ENCODE assay signal across 24 cellular contexts in genomic region chr19:1481224-1481892, GRCh38. TPM values are rescaled to one million over a fixed set of nuclear protein-coding genes. Genes with fewer than 3 reads are reported as not detected.
DNase-seq lines count a peak whose midpoint lies in the region; ATAC-seq, FAIRE-seq and TF ChIP-seq lines count a peak whose summit lies in the region.
"Had no signal": no experiment of that assay in that cellular context is flagged by ENCODE, and none has a peak within 500 bp of the region (broad histone marks: within the 10 kb centered on the region; RNA-seq: fewer than 3 reads in every experiment).

No MANE protein-coding gene starts in this region.

- no peaks in the 10 kb centered on the region for H3K4me1 ChIP-seq in H9 (ENCODE audit: insufficient read depth, low read length)
- peaks cover 48% of the 10 kb centered on the region for H3K4me1 ChIP-seq in HepG2 (ENCODE audit: insufficient read depth, low read length)
- H3K4me1 ChIP-seq in psoas muscle: peaks cover 9% of the 10 kb centered on the region
- H3K4me1 ChIP-seq in smooth muscle cell (ENCODE audit: low read depth): no peaks in the 10 kb centered on the region
- H3K4me1 ChIP-seq: HAP-1 had no signal

- H4K20me1 ChIP-seq in H9 (ENCODE audit: control insufficient read depth, insufficient read depth, insufficient read length) (no peaks in the 10 kb centered on the region), HepG2 (ENCODE audit: insufficient read depth, low read length) (0 out of 2 replicates have a peak, but pooled peaks cover 3% of the 10 kb centered on the region), smooth muscle cell (ENCODE audit: low read depth) (peaks cover 23% of the 10 kb centered on the region)

- no peak overlapping the region for H2AK5ac ChIP-seq in H9 (ENCODE audit: insufficient read length, low read length)

- CTCF ChIA-PET in HepG2 (lab: Yijun Ruan, JAX; ENCODE audit: low intra/inter-chr PET ratio, low total read pairs): no interaction called here

- H3K23me2 ChIP-seq in H9 (ENCODE audit: insufficient read length, low read depth, low read length, poor library complexity, severe bottlenecking): peaks cover 3% of the 10 kb centered on the region

- H2AFZ ChIP-seq in H9 (ENCODE audit: low read length) (no peak overlapping the region), HepG2 (ENCODE audit: low read length) (no peak overlapping the region), smooth muscle cell (ENCODE audit: low read depth) (no peak overlapping the region)
- H2AFZ ChIP-seq: GM23338 had no signal

- no peaks in the 10 kb centered on the region for H3K79me1 ChIP-seq in H9 (ENCODE audit: insufficient read depth, low read depth, low read length, poor library complexity, severe bottlenecking)

- no peak for TF ChIP-seq EP300 in HepG2 (IDR thresholded peaks at IDR 0.05; ENCODE audit: low read depth in 2 of 2, low read length in 2 of 2)
- no peak for TF ChIP-seq EP300 in HepG2 (CRISPR knock-in tag; IDR thresholded peaks at IDR 0.05; ENCODE audit: borderline replicate concordance)

- H3K4ac ChIP-seq in H9 (ENCODE audit: low read depth, low read length): no peak overlapping the region

- DNase-seq in CD14-positive monocyte (ENCODE audit: low spot score) (peak; percentile 44), H9 (peak; percentile 27), HepG2 (ENCODE audit: low spot score) (no peak), psoas muscle (peak; percentile 13 to 54), NCI-H2196 (lab: John Stamatoyannopoulos, UW; ENCODE audit: unreplicated experiment) (no peak), smooth muscle cell (lab: John Stamatoyannopoulos, UW; ENCODE audit: unreplicated experiment) (no peak)
- no peak for DNase-seq in activated CD8-positive, alpha-beta memory T cell treated with anti-CD3 and anti-CD28 coated beads for 24 hours
- DNase-seq: CD4-positive, CD25-positive, alpha-beta regulatory T cell; HFFc6; MV-4-11; NCI-H1105; NCI-H1436 treated with DMSO at 0.1 percent for 48 hours; NCI-H187 treated with DMSO at 0.1 percent for 48 hours; NCI-H2171 treated with DMSO at 0.1 percent for 48 hours; NCI-H446; NCI-H524 treated with DMSO at 0.1 percent for 48 hours; NCI-H774; RPMI8226; SHP77 treated with DMSO at 0.1 percent for 48 hours; T-helper 1 cell had no signal

- in situ Hi-C loops in HepG2 (cut with HindIII; ENCODE audit: extremely low pct_ligation_motif_present, low pct_unique_long_range_greater_than_20kb): no loop called here

- TF ChIP-seq RAD21 in HepG2 (CRISPR knock-in tag; IDR thresholded peaks at IDR 0.05): no peak

- H3K27me3 Mint-ChIP-seq in CD14-positive monocyte (ENCODE audit: low read depth in 3 of 3) (peaks cover 0 to 1% (median 0%) of the 10 kb centered on the region in 3 donors), H9 (ENCODE audit: low read depth) (no peaks in the 10 kb centered on the region; the same call in 1 of the 2 replicates)

- H2BK15ac ChIP-seq in H9 (ENCODE audit: low read depth, low read length): no peak overlapping the region

- no peak for TF ChIP-seq POLR2A in HepG2 (IDR thresholded peaks at IDR 0.05; ENCODE audit: insufficient read depth in 1 of 2, low read depth in 2 of 2, low read length in 2 of 2)

- H3K23ac ChIP-seq in H9 (ENCODE audit: insufficient read length, low read depth, low read length): no peak overlapping the region

- H3K14ac ChIP-seq in H9 (ENCODE audit: insufficient read depth, low read length): no peak overlapping the region

- POLR2A ChIA-PET in HepG2 (lab: Yijun Ruan, JAX): interaction anchor here (2.7 kb wide), 1 partner anchor 11 kb away, joined by 29 read pairs; the partner anchor contains the start of gene REEP6

- no peak overlapping the region for H3K56ac ChIP-seq in H9 (ENCODE audit: insufficient read length, low read depth, low read length)

- intact Hi-C loops in CD14-positive monocyte (cut with micrococcal nuclease) (no loop called here), HepG2 (cut with micrococcal nuclease; ENCODE audit: unreplicated experiment) (no loop called here), psoas muscle (cut with DNase I) (no loop called here)

- H3K9ac ChIP-seq in H9 (ENCODE audit: extremely low read depth, insufficient read length, low read length): no peak overlapping the region
- H3K9ac ChIP-seq in HepG2 (ENCODE audit: insufficient read depth, low read depth, low read length): peak overlapping the region; percentile 40
- no peak overlapping the region for H3K9ac ChIP-seq in smooth muscle cell (ENCODE audit: low read depth)

- BruUV-seq in HepG2 (replicated peaks; lab: Mats Ljungman, UMichigan): no TSS peak

- H3K9me3 ChIP-seq in H9 (ENCODE audit: control insufficient read depth, low read depth, low read length) (no peaks in the 10 kb centered on the region), HepG2 (ENCODE audit: low read length) (no peaks in the 10 kb centered on the region), psoas muscle (no peaks in the 10 kb centered on the region), smooth muscle cell (replicated peaks; ENCODE audit: low read depth) (no peaks in the 10 kb centered on the region)
- H3K9me3 ChIP-seq: HAP-1 had no signal

- no peak overlapping the region for H2BK120ac ChIP-seq in H9 (ENCODE audit: low read depth, low read length, poor library complexity, severe bottlenecking)

- H3K27me3 ChIP-seq in H9 (ENCODE audit: insufficient read depth, low read length) (no peaks in the 10 kb centered on the region), HepG2 (ENCODE audit: control insufficient read depth in 1 of 2, insufficient read depth in 2 of 2, low read length in 2 of 2) (no peaks in the 10 kb centered on the region), psoas muscle (ENCODE audit: insufficient read depth in 3 of 3, low read length in 2 of 3) (no peaks in the 10 kb centered on the region), smooth muscle cell (ENCODE audit: low read depth) (no peaks in the 10 kb centered on the region)

- no peak overlapping the region for H3K27ac Mint-ChIP-seq in CD14-positive monocyte
- no peak overlapping the region; a peak in 1 of 7 replicates for H3K27ac Mint-ChIP-seq in H9
- H3K27ac Mint-ChIP-seq: CD4-positive, CD25-positive, alpha-beta regulatory T cell; GM23338; HFFc6 had no signal

- H3K79me2 ChIP-seq in H9 (ENCODE audit: insufficient read depth, low read length): no peaks in the 10 kb centered on the region
- peaks cover 15% of the 10 kb centered on the region for H3K79me2 ChIP-seq in HepG2 (ENCODE audit: insufficient read depth, low read length)
- peaks cover 18% of the 10 kb centered on the region for H3K79me2 ChIP-seq in smooth muscle cell (ENCODE audit: low read depth)

- H3K36me3 Mint-ChIP-seq in CD14-positive monocyte (peaks cover 7 to 12% of the 10 kb centered on the region in 2 donors), H9 (ENCODE audit: insufficient read depth in 1 of 3, low read depth in 3 of 3) (peaks cover 5 to 11% (median 7%) of the 10 kb centered on the region in 3 experiments; a peak in 6 of 7 replicates)
- H3K36me3 Mint-ChIP-seq: CD4-positive, CD25-positive, alpha-beta regulatory T cell had no signal

- FAIRE-seq in HepG2 (lab: Jason Lieb, UNC): no peak
- FAIRE-seq: GM18507 had no signal

- TF ChIP-seq CTCF in CD14-positive monocyte (IDR thresholded peaks at IDR 0.05) (no peak), H9 (conservative IDR thresholded peaks at IDR 0.05) (no peak), HepG2 (CRISPR knock-in tag; IDR thresholded peaks at IDR 0.05) (no peak), psoas muscle (IDR thresholded peaks at IDR 0.05) (no peak), smooth muscle cell (IDR thresholded peaks at IDR 0.05; ENCODE audit: borderline replicate concordance, insufficient read depth, poor library complexity, severe bottlenecking) (no peak)

- H3K36me3 ChIP-seq in HepG2 (replicated peaks in 1 of 2; ENCODE audit: control insufficient read depth in 1 of 2, insufficient read depth in 2 of 2, low read length in 2 of 2): peaks cover 2 to 5% of the 10 kb centered on the region in 2 experiments; a peak in 2 of 5 replicates
- peaks cover 0 to under 1% of the 10 kb centered on the region in 2 donors for H3K36me3 ChIP-seq in psoas muscle (ENCODE audit: insufficient read depth in 1 of 2, low read depth in 1 of 2)
- no peaks in the 10 kb centered on the region for H3K36me3 ChIP-seq in smooth muscle cell (ENCODE audit: low read depth)

- H2BK5ac ChIP-seq in H9 (ENCODE audit: insufficient read length, low read length): no peak overlapping the region

- no CpG with 5 or more reads among the region's 26 CpGs for WGBS in H9 (ENCODE audit: extremely low coverage, insufficient read length, low lambda C conversion rate)
- 66% methylated on average over 18 of the region's 26 CpGs for WGBS in HepG2 (ENCODE audit: low lambda C conversion rate)
- WGBS in psoas muscle, 3 donors: 83 to 84% (median 84%) methylated on average over 25 to 26 of the region's 26 CpGs
- WGBS in smooth muscle cell (ENCODE audit: low lambda C conversion rate): 91% methylated on average over 26 of the region's 26 CpGs

- H4K91ac ChIP-seq in H9 (ENCODE audit: insufficient read length, low read depth, low read length): no peak overlapping the region

- H4K5ac ChIP-seq in H9 (ENCODE audit: insufficient read length, low read depth, low read length): no peak overlapping the region

- H3F3A ChIP-seq in smooth muscle cell (ENCODE audit: low read depth): no peaks in the 10 kb centered on the region

- H3K4me3 Mint-ChIP-seq in CD14-positive monocyte (no peak overlapping the region), H9 (no peak overlapping the region)
- H3K4me3 Mint-ChIP-seq: GM23338, HFFc6 had no signal

- ATAC-seq in HepG2 (peak; percentile 5; the same call in 1 of the 3 replicates), psoas muscle (no peak)
- ATAC-seq: GM23338 had no signal

- H3K4me1 Mint-ChIP-seq in CD14-positive monocyte (peaks cover 26% of the 10 kb centered on the region), H9 (peaks cover 0 to 9% of the 10 kb centered on the region in 2 experiments; a peak in 2 of 4 replicates)

- H3K9me3 Mint-ChIP-seq in CD14-positive monocyte: peaks cover 0 to 3% (median 0%) of the 10 kb centered on the region in 7 donors
- no peaks in the 10 kb centered on the region for H3K9me3 Mint-ChIP-seq in H9
- H3K9me3 Mint-ChIP-seq: CD4-positive, CD25-positive, alpha-beta regulatory T cell; GM23338; HFFc6 had no signal

- no peak overlapping the region for H3K27ac ChIP-seq in H9 (ENCODE audit: insufficient read length, low read depth, low read length)
- peak overlapping the region; percentile 85 for H3K27ac ChIP-seq in HepG2 (ENCODE audit: extremely low read length, insufficient read depth, low read length)
- no peak overlapping the region for H3K27ac ChIP-seq in psoas muscle
- no peak overlapping the region for H3K27ac ChIP-seq in smooth muscle cell (ENCODE audit: low read depth)
- H3K27ac ChIP-seq: HL-60 had no signal

- H2BK12ac ChIP-seq in H9 (ENCODE audit: insufficient read length, low read depth, low read length): no peak overlapping the region

- 0 out of 6 replicates have a peak overlapping the region, but pooled peaks of 1 of the 3 experiments have one; percentile 2 for H3K4me3 ChIP-seq in HepG2 (replicated peaks in 1 of 3; ENCODE audit: insufficient read depth in 1 of 3, low read depth in 2 of 3, low read length in 3 of 3)
- H3K4me3 ChIP-seq in psoas muscle: no peak overlapping the region
- H3K4me3 ChIP-seq in smooth muscle cell: no peak overlapping the region
- H3K4me3 ChIP-seq: GM23338, HAP-1 had no signal

- H3K4me2 ChIP-seq in H9 (ENCODE audit: insufficient read depth, insufficient read length, low read length) (no peak overlapping the region), HepG2 (ENCODE audit: low read depth, low read length) (peak overlapping the region; percentile 58), smooth muscle cell (no peak overlapping the region)
- H3K4me2 ChIP-seq: GM23338 had no signal

- no peak overlapping the region for H3T11ph ChIP-seq in H9 (ENCODE audit: low read length)

- H2BK20ac ChIP-seq in H9 (ENCODE audit: low read depth, low read length, poor library complexity, severe bottlenecking): no peak overlapping the region

- H3K18ac ChIP-seq in H9 (ENCODE audit: insufficient read length, low read depth, low read length): no peak overlapping the region

- no peak overlapping the region for H4K8ac ChIP-seq in H9 (replicated peaks; ENCODE audit: insufficient read length, low read depth, low read length)

RNA-seq across cellular contexts. Expression of gene C19orf25, which starts 2.3 kb away (rescaled TPM):
- polyA plus RNA-seq in CD14-positive monocyte (10 to 100 TPM; 19.9 to 20.9 TPM), HepG2 (2011; rRNA removed) (14.2 and 19.5 TPM in 2 replicates), psoas muscle (10 to 100 TPM; 19.9 to 45.0 (median 30.4) TPM), smooth muscle cell (27.9 and 42.2 TPM in 2 replicates)
- total RNA-seq in H9 (2021) (30.3 and 36.8 TPM in 2 replicates), HepG2 (2016; rRNA removed; fragmentation: Illumina TruSeq; extraction: Trizol) (32.3 and 32.4 TPM in 2 replicates), psoas muscle (10 to 100 TPM in 3 of 4 donors, 1 to 10 TPM in 1; 8.1 to 20.1 (median 14.7) TPM), smooth muscle cell (10.0 and 15.2 TPM in 2 replicates)
- 11.9 and 13.3 TPM in 2 replicates for total RNA-seq in HepG2 (2016; cell fraction: cytosol; rRNA removed; fragmentation: Illumina TruSeq; extraction: Trizol; ENCODE audit: low read depth)
- total RNA-seq in HepG2 (2016; cell fraction: insoluble cytoplasmic fraction; rRNA removed; fragmentation: Illumina TruSeq; extraction: Trizol): 34.4 and 35.4 TPM in 2 replicates
- 33.2 and 36.2 TPM in 2 replicates for total RNA-seq in HepG2 (2016; cell fraction: membrane; rRNA removed; fragmentation: Illumina TruSeq; extraction: Trizol)
- total RNA-seq in HepG2 (2016; cell fraction: nucleus; rRNA removed; fragmentation: Illumina TruSeq; extraction: Trizol): 15.1 and 17.1 TPM in 2 replicates
- 18.3 and 24.5 TPM in 2 replicates for polyA plus RNA-seq in HepG2 (2011; cell fraction: cytosol; rRNA removed)
- 33.5 and 34.3 TPM in 2 replicates for polyA plus RNA-seq in HepG2 (2011; cell fraction: nucleus; rRNA removed)
- 9.6 and 14.8 TPM in 2 replicates for polyA plus RNA-seq in HepG2 (2012)
- polyA plus RNA-seq in HepG2 (2016; cell fraction: cytosol; fragmentation: Illumina TruSeq; extraction: Trizol; ENCODE audit: low read depth): 11.7 and 15.7 TPM in 2 replicates
- polyA plus RNA-seq in HepG2 (2016; cell fraction: insoluble cytoplasmic fraction; fragmentation: Illumina TruSeq; extraction: Trizol; ENCODE audit: low read depth): 31.7 and 32.0 TPM in 2 replicates
- 25.3 and 26.3 TPM in 2 replicates for polyA plus RNA-seq in HepG2 (2016; cell fraction: membrane; fragmentation: Illumina TruSeq; extraction: Trizol; ENCODE audit: low read depth)
- 30.3 and 33.5 TPM in 2 replicates for polyA plus RNA-seq in HepG2 (2016; cell fraction: nucleus; fragmentation: Illumina TruSeq; extraction: Trizol; ENCODE audit: insufficient read depth, low read depth)
- 15.8 and 20.8 TPM in 2 replicates for polyA minus RNA-seq in HepG2 (2011; rRNA and poly(A)+ RNA removed; ENCODE audit: low replicate concordance)
- polyA minus RNA-seq in HepG2 (2011; cell fraction: cytosol; rRNA and poly(A)+ RNA removed): 8.7 and 9.4 TPM in 2 replicates
- 13.3 and 13.6 TPM in 2 replicates for polyA minus RNA-seq in HepG2 (2011; cell fraction: nucleus; rRNA and poly(A)+ RNA removed)

RNA-seq across cellular contexts. Expression of gene PCSK4, which starts 8.8 kb away (rescaled TPM):
- polyA plus RNA-seq in CD14-positive monocyte (under 1 TPM in 1 of 2 donors, not detected in 1; 0.34 TPM), HepG2 (2011; rRNA removed) (2.7 and 3.1 TPM in 2 replicates), psoas muscle (1 to 10 TPM in 1 of 3 donors, under 1 TPM in 2; 0.74 to 1.3 (median 0.84) TPM), smooth muscle cell (8.7 and 14.4 TPM in 2 replicates)
- total RNA-seq in H9 (2021) (5.8 and 9.1 TPM in 2 replicates), HepG2 (2016; rRNA removed; fragmentation: Illumina TruSeq; extraction: Trizol) (0.52 and 2.0 TPM in 2 replicates), psoas muscle (1 to 10 TPM in 1 of 4 donors, under 1 TPM in 3; 0.57 to 1.5 (median 0.93) TPM), smooth muscle cell (1.4 and 1.7 TPM in 2 replicates)
- 0.91 and 1.2 TPM in 2 replicates for total RNA-seq in HepG2 (2016; cell fraction: cytosol; rRNA removed; fragmentation: Illumina TruSeq; extraction: Trizol; ENCODE audit: low read depth)
- 1.1 and 1.5 TPM in 2 replicates for total RNA-seq in HepG2 (2016; cell fraction: insoluble cytoplasmic fraction; rRNA removed; fragmentation: Illumina TruSeq; extraction: Trizol)
- total RNA-seq in HepG2 (2016; cell fraction: membrane; rRNA removed; fragmentation: Illumina TruSeq; extraction: Trizol): 1.5 and 2.0 TPM in 2 replicates
- total RNA-seq in HepG2 (2016; cell fraction: nucleus; rRNA removed; fragmentation: Illumina TruSeq; extraction: Trizol): 1.7 and 3.6 TPM in 2 replicates
- 0.73 and 1.2 TPM in 2 replicates for polyA plus RNA-seq in HepG2 (2011; cell fraction: cytosol; rRNA removed)
- 62.7 and 100 TPM in 2 replicates for polyA plus RNA-seq in HepG2 (2011; cell fraction: nucleus; rRNA removed)
- 2.9 and 3.0 TPM in 2 replicates for polyA plus RNA-seq in HepG2 (2012)
- 0.60 and 0.88 TPM in 2 replicates for polyA plus RNA-seq in HepG2 (2016; cell fraction: cytosol; fragmentation: Illumina TruSeq; extraction: Trizol; ENCODE audit: low read depth)
- polyA plus RNA-seq in HepG2 (2016; cell fraction: insoluble cytoplasmic fraction; fragmentation: Illumina TruSeq; extraction: Trizol; ENCODE audit: low read depth): 0.61 and 1.1 TPM in 2 replicates
- polyA plus RNA-seq in HepG2 (2016; cell fraction: membrane; fragmentation: Illumina TruSeq; extraction: Trizol; ENCODE audit: low read depth): 1.2 TPM in 2 replicates
- 11.8 and 12.9 TPM in 2 replicates for polyA plus RNA-seq in HepG2 (2016; cell fraction: nucleus; fragmentation: Illumina TruSeq; extraction: Trizol; ENCODE audit: insufficient read depth, low read depth)
- polyA minus RNA-seq in HepG2 (2011; rRNA and poly(A)+ RNA removed; ENCODE audit: low replicate concordance): 0.84 and 1.6 TPM in 2 replicates
- 0.88 and 1.6 TPM in 2 replicates for polyA minus RNA-seq in HepG2 (2011; cell fraction: cytosol; rRNA and poly(A)+ RNA removed)
- polyA minus RNA-seq in HepG2 (2011; cell fraction: nucleus; rRNA and poly(A)+ RNA removed): 1.7 and 4.6 TPM in 2 replicates

RNA-seq across cellular contexts. Expression of gene REEP6, which starts 9.6 kb away (rescaled TPM):
- polyA plus RNA-seq in CD14-positive monocyte (1 to 10 TPM in 1 of 2 donors, under 1 TPM in 1; 0.51 to 1.8 TPM), HepG2 (2011; rRNA removed) (10.0 and 17.3 TPM in 2 replicates), psoas muscle (1 to 10 TPM in 1 of 3 donors, under 1 TPM in 2; 0.55 to 1.5 (median 0.78) TPM), smooth muscle cell (15.1 and 18.7 TPM in 2 replicates)
- total RNA-seq in H9 (2021) (10.4 and 10.5 TPM in 2 replicates), HepG2 (2016; rRNA removed; fragmentation: Illumina TruSeq; extraction: Trizol) (15.6 and 28.8 TPM in 2 replicates), psoas muscle (1 to 10 TPM in 3 of 4 donors, under 1 TPM in 1; 0.23 to 2.0 (median 1.4) TPM), smooth muscle cell (5.2 and 7.0 TPM in 2 replicates)
- 21.2 and 31.3 TPM in 2 replicates for total RNA-seq in HepG2 (2016; cell fraction: cytosol; rRNA removed; fragmentation: Illumina TruSeq; extraction: Trizol; ENCODE audit: low read depth)
- 13.3 and 31.5 TPM in 2 replicates for total RNA-seq in HepG2 (2016; cell fraction: insoluble cytoplasmic fraction; rRNA removed; fragmentation: Illumina TruSeq; extraction: Trizol)
- total RNA-seq in HepG2 (2016; cell fraction: membrane; rRNA removed; fragmentation: Illumina TruSeq; extraction: Trizol): 21.8 and 29.6 TPM in 2 replicates
- 22.0 and 24.7 TPM in 2 replicates for total RNA-seq in HepG2 (2016; cell fraction: nucleus; rRNA removed; fragmentation: Illumina TruSeq; extraction: Trizol)
- 10.9 and 13.3 TPM in 2 replicates for polyA plus RNA-seq in HepG2 (2011; cell fraction: cytosol; rRNA removed)
- 15.2 and 19.3 TPM in 2 replicates for polyA plus RNA-seq in HepG2 (2011; cell fraction: nucleus; rRNA removed)
- polyA plus RNA-seq in HepG2 (2012): 31.7 and 32.2 TPM in 2 replicates
- polyA plus RNA-seq in HepG2 (2016; cell fraction: cytosol; fragmentation: Illumina TruSeq; extraction: Trizol; ENCODE audit: low read depth): 40.3 and 49.6 TPM in 2 replicates
- polyA plus RNA-seq in HepG2 (2016; cell fraction: insoluble cytoplasmic fraction; fragmentation: Illumina TruSeq; extraction: Trizol; ENCODE audit: low read depth): 23.2 and 29.9 TPM in 2 replicates
- polyA plus RNA-seq in HepG2 (2016; cell fraction: membrane; fragmentation: Illumina TruSeq; extraction: Trizol; ENCODE audit: low read depth): 43.0 and 49.7 TPM in 2 replicates
- 65.9 and 70.0 TPM in 2 replicates for polyA plus RNA-seq in HepG2 (2016; cell fraction: nucleus; fragmentation: Illumina TruSeq; extraction: Trizol; ENCODE audit: insufficient read depth, low read depth)
- 7.1 and 14.8 TPM in 2 replicates for polyA minus RNA-seq in HepG2 (2011; rRNA and poly(A)+ RNA removed; ENCODE audit: low replicate concordance)
- polyA minus RNA-seq in HepG2 (2011; cell fraction: cytosol; rRNA and poly(A)+ RNA removed): 12.4 and 14.4 TPM in 2 replicates
- 3.5 and 3.6 TPM in 2 replicates for polyA minus RNA-seq in HepG2 (2011; cell fraction: nucleus; rRNA and poly(A)+ RNA removed)

RNA-seq across cellular contexts. Expression of gene APC2, which starts 31.4 kb away (rescaled TPM):
- polyA plus RNA-seq in CD14-positive monocyte (not detected), HepG2 (2011; rRNA removed) (0.08 and 0.16 TPM in 2 replicates), psoas muscle (under 1 TPM in 2 of 3 donors, not detected in 1; 0.01 to 0.03 TPM), smooth muscle cell (0.30 and 1.0 TPM in 2 replicates)
- total RNA-seq in H9 (2021) (0.68 and 2.0 TPM in 2 replicates), HepG2 (2016; rRNA removed; fragmentation: Illumina TruSeq; extraction: Trizol) (0.22 TPM in 1 of 2 replicates, not detected in the other), psoas muscle (under 1 TPM; 0.04 to 0.06 (median 0.05) TPM), smooth muscle cell (0.09 and 0.18 TPM in 2 replicates)
- under 0.01 TPM in 1 of 2 replicates, not detected in the other for total RNA-seq in HepG2 (2016; cell fraction: cytosol; rRNA removed; fragmentation: Illumina TruSeq; extraction: Trizol; ENCODE audit: low read depth)
- total RNA-seq in HepG2 (2016; cell fraction: insoluble cytoplasmic fraction; rRNA removed; fragmentation: Illumina TruSeq; extraction: Trizol): 0.02 and 0.27 TPM in 2 replicates
- 0.24 TPM in 1 of 2 replicates, not detected in the other for total RNA-seq in HepG2 (2016; cell fraction: membrane; rRNA removed; fragmentation: Illumina TruSeq; extraction: Trizol)
- total RNA-seq in HepG2 (2016; cell fraction: nucleus; rRNA removed; fragmentation: Illumina TruSeq; extraction: Trizol): 0.25 and 0.28 TPM in 2 replicates
- 0.04 and 0.07 TPM in 2 replicates for polyA plus RNA-seq in HepG2 (2011; cell fraction: cytosol; rRNA removed)
- 0.37 and 0.61 TPM in 2 replicates for polyA plus RNA-seq in HepG2 (2011; cell fraction: nucleus; rRNA removed)
- polyA plus RNA-seq in HepG2 (2012): 0.11 and 0.28 TPM in 2 replicates
- polyA plus RNA-seq in HepG2 (2016; cell fraction: cytosol; fragmentation: Illumina TruSeq; extraction: Trizol; ENCODE audit: low read depth): not detected in 2 replicates
- not detected in 2 replicates for polyA plus RNA-seq in HepG2 (2016; cell fraction: insoluble cytoplasmic fraction; fragmentation: Illumina TruSeq; extraction: Trizol; ENCODE audit: low read depth)
- polyA plus RNA-seq in HepG2 (2016; cell fraction: membrane; fragmentation: Illumina TruSeq; extraction: Trizol; ENCODE audit: low read depth): not detected in 2 replicates
- 0.18 and 0.40 TPM in 2 replicates for polyA plus RNA-seq in HepG2 (2016; cell fraction: nucleus; fragmentation: Illumina TruSeq; extraction: Trizol; ENCODE audit: insufficient read depth, low read depth)
- 0.40 and 0.77 TPM in 2 replicates for polyA minus RNA-seq in HepG2 (2011; rRNA and poly(A)+ RNA removed; ENCODE audit: low replicate concordance)
- polyA minus RNA-seq in HepG2 (2011; cell fraction: cytosol; rRNA and poly(A)+ RNA removed): 0.35 and 0.49 TPM in 2 replicates
- polyA minus RNA-seq in HepG2 (2011; cell fraction: nucleus; rRNA and poly(A)+ RNA removed): 0.52 and 0.75 TPM in 2 replicates

RNA-seq across cellular contexts. Expression of gene ADAMTSL5, which starts 31.5 kb away (rescaled TPM):
- polyA plus RNA-seq in CD14-positive monocyte: not detected
- total RNA-seq in H9 (2021): 1.4 and 1.5 TPM in 2 replicates
- total RNA-seq in HepG2 (2016; rRNA removed; fragmentation: Illumina TruSeq; extraction: Trizol): 0.24 and 0.60 TPM in 2 replicates
- 0.35 and 0.81 TPM in 2 replicates for total RNA-seq in HepG2 (2016; cell fraction: cytosol; rRNA removed; fragmentation: Illumina TruSeq; extraction: Trizol; ENCODE audit: low read depth)
- 0.25 and 0.41 TPM in 2 replicates for total RNA-seq in HepG2 (2016; cell fraction: insoluble cytoplasmic fraction; rRNA removed; fragmentation: Illumina TruSeq; extraction: Trizol)
- 0.17 and 0.56 TPM in 2 replicates for total RNA-seq in HepG2 (2016; cell fraction: membrane; rRNA removed; fragmentation: Illumina TruSeq; extraction: Trizol)
- 0.41 and 0.78 TPM in 2 replicates for total RNA-seq in HepG2 (2016; cell fraction: nucleus; rRNA removed; fragmentation: Illumina TruSeq; extraction: Trizol)
- polyA plus RNA-seq in HepG2 (2011; rRNA removed): 2.7 and 3.8 TPM in 2 replicates
- 1.9 and 2.1 TPM in 2 replicates for polyA plus RNA-seq in HepG2 (2011; cell fraction: cytosol; rRNA removed)
- polyA plus RNA-seq in HepG2 (2011; cell fraction: nucleus; rRNA removed): 13.4 and 15.1 TPM in 2 replicates
- polyA plus RNA-seq in HepG2 (2012): 0.63 and 1.1 TPM in 2 replicates
- 0.43 and 0.55 TPM in 2 replicates for polyA plus RNA-seq in HepG2 (2016; cell fraction: cytosol; fragmentation: Illumina TruSeq; extraction: Trizol; ENCODE audit: low read depth)
- 0.76 and 0.82 TPM in 2 replicates for polyA plus RNA-seq in HepG2 (2016; cell fraction: insoluble cytoplasmic fraction; fragmentation: Illumina TruSeq; extraction: Trizol; ENCODE audit: low read depth)
- 0.43 and 0.80 TPM in 2 replicates for polyA plus RNA-seq in HepG2 (2016; cell fraction: membrane; fragmentation: Illumina TruSeq; extraction: Trizol; ENCODE audit: low read depth)
- polyA plus RNA-seq in HepG2 (2016; cell fraction: nucleus; fragmentation: Illumina TruSeq; extraction: Trizol; ENCODE audit: insufficient read depth, low read depth): 2.4 and 2.9 TPM in 2 replicates
- polyA minus RNA-seq in HepG2 (2011; rRNA and poly(A)+ RNA removed; ENCODE audit: low replicate concordance): 1.8 and 6.0 TPM in 2 replicates
- 0.79 and 1.8 TPM in 2 replicates for polyA minus RNA-seq in HepG2 (2011; cell fraction: cytosol; rRNA and poly(A)+ RNA removed)
- 1.2 and 1.7 TPM in 2 replicates for polyA minus RNA-seq in HepG2 (2011; cell fraction: nucleus; rRNA and poly(A)+ RNA removed)
- total RNA-seq in psoas muscle: 10 to 100 TPM in 3 of 4 donors, 1 to 10 TPM in 1; 8.1 to 20.1 (median 14.1) TPM
- 10 to 100 TPM in 1 of 3 donors, 1 to 10 TPM in 2; 3.9 to 12.6 (median 9.7) TPM for polyA plus RNA-seq in psoas muscle
- total RNA-seq in smooth muscle cell: 11.1 and 16.4 TPM in 2 replicates
- 24.3 and 37.6 TPM in 2 replicates for polyA plus RNA-seq in smooth muscle cell

Comparison
In these comparisons a context has a peak if more than half of its experiments do, and no peak if none do; other contexts are left out.
1. DNase-seq: peak in CD14-positive monocyte (single experiment), H9 (single experiment) and psoas muscle (2 of 2); none in HepG2 (single experiment), NCI-H2196 (single experiment), activated CD8-positive, alpha-beta memory T cell treated with anti-CD3 and anti-CD28 coated beads for 24 hours (single experiment) and smooth muscle cell (single experiment).